ENCODE assay signal across 2 cellular contexts in genomic region chr15:36903922-36904479, GRCh38.
TF ChIP-seq lines count a peak whose summit lies in the region.

No MANE protein-coding gene starts in this region.

TF ChIP-seq in SK-N-SH treated with all-trans-retinoic acid at 6 μM for 48 hours, 23 proteins besides CTCF, POLR2A, EP300 and RAD21 (continued from another document):
- TF ChIP-seq BACH2 (CRISPR knock-in tag; IDR thresholded peaks at IDR 0.05; ENCODE audit: borderline replicate concordance) (no peak), PPARA (CRISPR knock-in tag; IDR thresholded peaks at IDR 0.05; ENCODE audit: borderline replicate concordance) (no peak), ARNTL (CRISPR knock-in tag; IDR thresholded peaks at IDR 0.05; ENCODE audit: borderline replicate concordance, low read depth) (no peak), ZFP30 (CRISPR knock-in tag; IDR thresholded peaks at IDR 0.05) (no peak), ZFP3 (CRISPR knock-in tag; IDR thresholded peaks at IDR 0.05) (no peak), TCF4 (CRISPR knock-in tag; IDR thresholded peaks at IDR 0.05; ENCODE audit: borderline replicate concordance) (no peak), OSR1 (CRISPR knock-in tag; IDR thresholded peaks at IDR 0.05) (no peak)

TF ChIP-seq in SK-N-SH, 30 proteins besides CTCF, POLR2A, EP300 and RAD21 (continued from another document):
- TF ChIP-seq MAX (IDR thresholded peaks at IDR 0.05; ENCODE audit: low read depth): no peak
TF ChIP-seq in SK-N-SH: peak in this region for 0.
